Comparison of ENCODE assay signal across 21 cellular contexts in genomic region chr1:93714350-93714749, GRCh38. TPM values are rescaled to one million over a fixed set of nuclear protein-coding genes. Genes with fewer than 3 reads are reported as not detected.
A peak's percentile ranks its signal among the peaks of the same experiment; 100 is the strongest.
DNase-seq lines count a peak whose midpoint lies in the region; ATAC-seq and TF ChIP-seq lines count a peak whose summit lies in the region.
"Had no signal": no experiment of that assay in that cellular context is flagged by ENCODE, and none has a peak within 500 bp of the region (broad histone marks: within the 10 kb centered on the region; RNA-seq: fewer than 3 reads in every experiment).

No MANE protein-coding gene starts in this region.

- BruUV-seq in OCI-LY7 (replicated peaks; lab: Mats Ljungman, UMichigan) (no TSS peak), PC-3 (replicated peaks; lab: Mats Ljungman, UMichigan) (no TSS peak)

- peaks cover 74% of the 10 kb centered on the region for H3K4me1 ChIP-seq in OCI-LY7 (ENCODE audit: insufficient read depth, low read length, poor library complexity, severe bottlenecking)
- H3K4me1 ChIP-seq in PC-3 (ENCODE audit: insufficient read depth, low read length): peaks cover 13% of the 10 kb centered on the region

- H4K20me1 ChIP-seq in OCI-LY7 (ENCODE audit: insufficient read depth, low read length) (no peaks in the 10 kb centered on the region), PC-3 (ENCODE audit: low read length) (no peaks in the 10 kb centered on the region)

- no peaks in the 10 kb centered on the region for H3F3A ChIP-seq in PC-3 (ENCODE audit: low read length, unreplicated experiment)

- H3K9ac ChIP-seq in PC-3 (ENCODE audit: low read length): no peak overlapping the region

- POLR2A ChIA-PET in activated CD4-positive, alpha-beta memory T cell treated with anti-CD3 and anti-CD28 coated beads, Interleukin-2, amount 10 ng/mL, durations not matched to agents 7 days and 5 days (lab: Charles Lee): interaction anchor here (2.3 kb wide), 1 partner anchor 21 kb away, joined by 11 read pairs; no protein-coding TSS in a partner anchor
- POLR2A ChIA-PET in activated CD4-positive, alpha-beta memory T cell treated with anti-CD3 and anti-CD28 coated beads for 36 hours (lab: Charles Lee): no interaction called here
- POLR2A ChIA-PET in OCI-LY7 (lab: Charles Lee) (interaction anchor here (0.7 to 25.4 kb wide), 9 partner anchors 8 to 695 kb away, joined by 3 to 497 read pairs (median 3); partner anchors contain the start of gene BCAR3), PC-3 (lab: Charles Lee; ENCODE audit: unreplicated experiment) (no interaction called here)

- H3K36me3 ChIP-seq in OCI-LY7 (ENCODE audit: insufficient read depth, low read length) (no peaks in the 10 kb centered on the region), PC-3 (ENCODE audit: low read depth, low read length) (no peaks in the 10 kb centered on the region; the same call in 1 of the 2 replicates)
- H3K36me3 ChIP-seq: Peyer's patch, SJCRH30 had no signal

- TF ChIP-seq CTCF in OCI-LY7 (conservative IDR thresholded peaks at IDR 0.05; ENCODE audit: low read length) (no peak), nephron progenitor cell (IDR thresholded peaks at IDR 0.05) (no peak), PC-3 (conservative IDR thresholded peaks at IDR 0.05; ENCODE audit: low read depth, low read length) (no peak)

- peaks cover 16% of the 10 kb centered on the region for H3K36me3 Mint-ChIP-seq in activated CD4-positive, alpha-beta memory T cell treated with anti-CD3 and anti-CD28 coated beads, Interleukin-2, amount 10 ng/mL, durations not matched to agents 7 days and 5 days (ENCODE audit: low read depth)
- peaks cover 8% of the 10 kb centered on the region for H3K36me3 Mint-ChIP-seq in activated CD4-positive, alpha-beta memory T cell treated with anti-CD3 and anti-CD28 coated beads for 36 hours
- peaks cover 7% of the 10 kb centered on the region for H3K36me3 Mint-ChIP-seq in nephron progenitor cell (ENCODE audit: low read depth)
- H3K36me3 Mint-ChIP-seq in activated T-cell treated with anti-CD3 and anti-CD28 coated beads, Interleukin-2, amount 50 U/mL, for 24 hours (ENCODE audit: low read depth): peaks cover 3% of the 10 kb centered on the region

- intact Hi-C loops in activated CD4-positive, alpha-beta memory T cell treated with anti-CD3 and anti-CD28 coated beads for 36 hours (cut with micrococcal nuclease): no loop called here
- intact Hi-C loops in OCI-LY7 (cut with micrococcal nuclease; ENCODE audit: unreplicated experiment): no loop called here
- intact Hi-C loops in PC-3 (cut with micrococcal nuclease): no loop called here
- intact Hi-C loops in posterior cingulate gyrus (cut with DNase I): no loop called here

- H3K4me1 Mint-ChIP-seq in activated CD4-positive, alpha-beta memory T cell treated with anti-CD3 and anti-CD28 coated beads, Interleukin-2, amount 10 ng/mL, durations not matched to agents 7 days and 5 days: peaks cover 72% of the 10 kb centered on the region
- H3K4me1 Mint-ChIP-seq in activated CD4-positive, alpha-beta memory T cell treated with anti-CD3 and anti-CD28 coated beads for 36 hours (ENCODE audit: low read depth): peaks cover 41% of the 10 kb centered on the region
- H3K4me1 Mint-ChIP-seq in nephron progenitor cell: peaks cover 76% of the 10 kb centered on the region
- peaks cover 52% of the 10 kb centered on the region for H3K4me1 Mint-ChIP-seq in activated T-cell treated with anti-CD3 and anti-CD28 coated beads, Interleukin-2, amount 50 U/mL, for 24 hours (ENCODE audit: low read depth)

- peaks cover 12% of the 10 kb centered on the region for H3K9me3 Mint-ChIP-seq in activated CD4-positive, alpha-beta memory T cell treated with anti-CD3 and anti-CD28 coated beads, Interleukin-2, amount 10 ng/mL, durations not matched to agents 7 days and 5 days
- H3K9me3 Mint-ChIP-seq in activated CD4-positive, alpha-beta memory T cell treated with anti-CD3 and anti-CD28 coated beads for 36 hours: peaks cover 13% of the 10 kb centered on the region
- peaks cover 6% of the 10 kb centered on the region for H3K9me3 Mint-ChIP-seq in nephron progenitor cell
- peaks cover 11% of the 10 kb centered on the region for H3K9me3 Mint-ChIP-seq in activated T-cell treated with anti-CD3 and anti-CD28 coated beads, Interleukin-2, amount 50 U/mL, for 24 hours

- peak overlapping the region; percentile 26 for H3K27ac Mint-ChIP-seq in activated CD4-positive, alpha-beta memory T cell treated with anti-CD3 and anti-CD28 coated beads, Interleukin-2, amount 10 ng/mL, durations not matched to agents 7 days and 5 days
- no peak overlapping the region for H3K27ac Mint-ChIP-seq in activated CD4-positive, alpha-beta memory T cell treated with anti-CD3 and anti-CD28 coated beads for 36 hours
- H3K27ac Mint-ChIP-seq in nephron progenitor cell: peak overlapping the region; percentile 85
- no peak overlapping the region for H3K27ac Mint-ChIP-seq in activated T-cell treated with anti-CD3 and anti-CD28 coated beads, Interleukin-2, amount 50 U/mL, for 24 hours

- no peaks in the 10 kb centered on the region for H3K9me2 ChIP-seq in OCI-LY7 (ENCODE audit: insufficient read depth, low read length)
- H3K9me2 ChIP-seq in PC-3 (replicated peaks; ENCODE audit: low read length): no peaks in the 10 kb centered on the region

- H3K4me3 Mint-ChIP-seq in activated CD4-positive, alpha-beta memory T cell treated with anti-CD3 and anti-CD28 coated beads, Interleukin-2, amount 10 ng/mL, durations not matched to agents 7 days and 5 days: no peak overlapping the region
- no peak overlapping the region for H3K4me3 Mint-ChIP-seq in activated CD4-positive, alpha-beta memory T cell treated with anti-CD3 and anti-CD28 coated beads for 36 hours
- no peak overlapping the region for H3K4me3 Mint-ChIP-seq in nephron progenitor cell
- H3K4me3 Mint-ChIP-seq in activated T-cell treated with anti-CD3 and anti-CD28 coated beads, Interleukin-2, amount 50 U/mL, for 24 hours: no peak overlapping the region
- H3K4me3 Mint-ChIP-seq: CD14-positive monocyte had no signal

- H3K27me3 Mint-ChIP-seq in activated CD4-positive, alpha-beta memory T cell treated with anti-CD3 and anti-CD28 coated beads, Interleukin-2, amount 10 ng/mL, durations not matched to agents 7 days and 5 days: peaks cover 5% of the 10 kb centered on the region
- H3K27me3 Mint-ChIP-seq in activated CD4-positive, alpha-beta memory T cell treated with anti-CD3 and anti-CD28 coated beads for 36 hours: peaks cover 15% of the 10 kb centered on the region
- peaks cover 4% of the 10 kb centered on the region for H3K27me3 Mint-ChIP-seq in nephron progenitor cell (ENCODE audit: low read depth, poor library complexity)
- peaks cover 11% of the 10 kb centered on the region for H3K27me3 Mint-ChIP-seq in activated T-cell treated with anti-CD3 and anti-CD28 coated beads, Interleukin-2, amount 50 U/mL, for 24 hours

- H3K4me3 ChIP-seq in OCI-LY7 (ENCODE audit: low read depth, low read length, poor library complexity, severe bottlenecking): no peak overlapping the region
- H3K4me3 ChIP-seq in PC-3 (ENCODE audit: low read length): no peak overlapping the region
- H3K4me3 ChIP-seq: K562, Peyer's patch, SJCRH30 had no signal

- H3K27ac ChIP-seq in OCI-LY7 (ENCODE audit: low read depth, low read length, poor library complexity, severe bottlenecking): peak overlapping the region; percentile 77
- no peak overlapping the region; the same call in 1 of the 2 replicates for H3K27ac ChIP-seq in PC-3 (ENCODE audit: low read length)
- H3K27ac ChIP-seq: Peyer's patch, SJCRH30 had no signal

- H3K79me2 ChIP-seq in OCI-LY7 (ENCODE audit: insufficient read depth, low read depth, low read length) (no peaks in the 10 kb centered on the region), PC-3 (ENCODE audit: low read length) (no peaks in the 10 kb centered on the region)

- H3K27me3 ChIP-seq in PC-3 (ENCODE audit: low read length): no peaks in the 10 kb centered on the region
- H3K27me3 ChIP-seq: Peyer's patch, SJCRH30 had no signal

- CTCF ChIA-PET in activated CD4-positive, alpha-beta memory T cell treated with anti-CD3 and anti-CD28 coated beads, Interleukin-2, amount 10 ng/mL, durations not matched to agents 7 days and 5 days (lab: Charles Lee): interaction anchor here (0.9 to 1.7 kb wide), 2 partner anchors 12 to 14 kb away, joined by 4 to 5 read pairs; no protein-coding TSS in a partner anchor
- CTCF ChIA-PET in activated CD4-positive, alpha-beta memory T cell treated with anti-CD3 and anti-CD28 coated beads for 36 hours (lab: Charles Lee): no interaction called here
- CTCF ChIA-PET in OCI-LY7 (lab: Charles Lee; ENCODE audit: unreplicated experiment): interaction anchor here (0.5 kb wide), 1 partner anchor 18 kb away, joined by 3 read pairs; no protein-coding TSS in a partner anchor
- CTCF ChIA-PET in PC-3 (lab: Charles Lee): no interaction called here

- H2AFZ ChIP-seq in OCI-LY7 (ENCODE audit: low read length) (no peak overlapping the region; the same call in 1 of the 2 replicates), PC-3 (ENCODE audit: low read length) (no peak overlapping the region)

- no peak for DNase-seq in activated CD4-positive, alpha-beta memory T cell treated with anti-CD3 and anti-CD28 coated beads, Interleukin-2, amount 10 ng/mL, durations not matched to agents 7 days and 5 days
- no peak for DNase-seq in activated CD4-positive, alpha-beta memory T cell treated with anti-CD3 and anti-CD28 coated beads for 36 hours
- DNase-seq in OCI-LY7 (ENCODE audit: low spot score) (no peak), nephron progenitor cell (no peak), NCI-H510A treated with DMSO at 0.1 percent for 48 hours (lab: John Stamatoyannopoulos, UW) (no peak), PC-3 (no peak), posterior cingulate gyrus (no peak)
- DNase-seq in activated T-cell treated with anti-CD3 and anti-CD28 coated beads, Interleukin-2, amount 50 U/mL, for 24 hours: no peak
- DNase-seq: AML-193; EL; GF-D8; MM.1S; NCI-H1048; NCI-H1417 treated with DMSO at 0.1 percent for 48 hours; NCI-H187; NCI-H446 treated with DMSO at 0.1 percent for 48 hours; NK-92 treated with Interleukin-12 subunit alpha and Interleukin-12 subunit beta, amount 100 ng/mL, for 24 hours; Peyer's patch; SJCRH30 had no signal

- ATAC-seq in PC-3: no peak
- ATAC-seq: K562 had no signal

- peak overlapping the region; percentile 73; the same call in 1 of the 2 replicates for H3K4me2 ChIP-seq in OCI-LY7 (ENCODE audit: low read length)
- H3K4me2 ChIP-seq in PC-3 (ENCODE audit: low read length): no peak overlapping the region

- no peaks in the 10 kb centered on the region for H3K9me3 ChIP-seq in OCI-LY7 (ENCODE audit: low read length)
- H3K9me3 ChIP-seq in PC-3 (ENCODE audit: low read length): no peaks in the 10 kb centered on the region
- H3K9me3 ChIP-seq: Peyer's patch, SJCRH30 had no signal

RNA-seq across cellular contexts. Expression of gene BCAR3, which starts 32.7 kb away (rescaled TPM):
- 1 to 10 TPM; 3.1 to 3.9 TPM for total RNA-seq in activated CD4-positive, alpha-beta memory T cell treated with anti-CD3 and anti-CD28 coated beads, Interleukin-2, amount 10 ng/mL, durations not matched to agents 7 days and 5 days
- total RNA-seq in activated CD4-positive, alpha-beta memory T cell treated with anti-CD3 and anti-CD28 coated beads for 36 hours: under 1 TPM; 0.74 to 0.82 TPM
- 12.0 and 16.3 TPM in 2 replicates for total RNA-seq in OCI-LY7 (2014; rRNA removed; shearing (Covaris generic))
- 18.8 and 24.2 TPM in 2 replicates for total RNA-seq in OCI-LY7 (2022)
- 169 and 171 TPM in 2 replicates for total RNA-seq in PC-3 (2014; rRNA removed)

Comparison
In these comparisons a context has a peak if more than half of its experiments do, and no peak if none do; other contexts are left out.
1. H3K27ac Mint-ChIP-seq: peak in activated CD4-positive, alpha-beta memory T cell treated with anti-CD3 and anti-CD28 coated beads, Interleukin-2, amount 10 ng/mL, durations not matched to agents 7 days and 5 days (single experiment) and nephron progenitor cell (single experiment); none in activated CD4-positive, alpha-beta memory T cell treated with anti-CD3 and anti-CD28 coated beads for 36 hours (single experiment) and activated T-cell treated with anti-CD3 and anti-CD28 coated beads, Interleukin-2, amount 50 U/mL, for 24 hours (single experiment).
2. CTCF ChIA-PET loops: an anchor here in activated CD4-positive, alpha-beta memory T cell treated with anti-CD3 and anti-CD28 coated beads, Interleukin-2, amount 10 ng/mL, durations not matched to agents 7 days and 5 days (0.9 to 1.7 kb wide) and OCI-LY7 (0.5 kb wide); none called in activated CD4-positive, alpha-beta memory T cell treated with anti-CD3 and anti-CD28 coated beads for 36 hours and PC-3.
3. POLR2A ChIA-PET loops: an anchor here in activated CD4-positive, alpha-beta memory T cell treated with anti-CD3 and anti-CD28 coated beads, Interleukin-2, amount 10 ng/mL, durations not matched to agents 7 days and 5 days (2.3 kb wide) and OCI-LY7 (0.7 to 25.4 kb wide); none called in activated CD4-positive, alpha-beta memory T cell treated with anti-CD3 and anti-CD28 coated beads for 36 hours and PC-3.